In the genomic region with DNA sequence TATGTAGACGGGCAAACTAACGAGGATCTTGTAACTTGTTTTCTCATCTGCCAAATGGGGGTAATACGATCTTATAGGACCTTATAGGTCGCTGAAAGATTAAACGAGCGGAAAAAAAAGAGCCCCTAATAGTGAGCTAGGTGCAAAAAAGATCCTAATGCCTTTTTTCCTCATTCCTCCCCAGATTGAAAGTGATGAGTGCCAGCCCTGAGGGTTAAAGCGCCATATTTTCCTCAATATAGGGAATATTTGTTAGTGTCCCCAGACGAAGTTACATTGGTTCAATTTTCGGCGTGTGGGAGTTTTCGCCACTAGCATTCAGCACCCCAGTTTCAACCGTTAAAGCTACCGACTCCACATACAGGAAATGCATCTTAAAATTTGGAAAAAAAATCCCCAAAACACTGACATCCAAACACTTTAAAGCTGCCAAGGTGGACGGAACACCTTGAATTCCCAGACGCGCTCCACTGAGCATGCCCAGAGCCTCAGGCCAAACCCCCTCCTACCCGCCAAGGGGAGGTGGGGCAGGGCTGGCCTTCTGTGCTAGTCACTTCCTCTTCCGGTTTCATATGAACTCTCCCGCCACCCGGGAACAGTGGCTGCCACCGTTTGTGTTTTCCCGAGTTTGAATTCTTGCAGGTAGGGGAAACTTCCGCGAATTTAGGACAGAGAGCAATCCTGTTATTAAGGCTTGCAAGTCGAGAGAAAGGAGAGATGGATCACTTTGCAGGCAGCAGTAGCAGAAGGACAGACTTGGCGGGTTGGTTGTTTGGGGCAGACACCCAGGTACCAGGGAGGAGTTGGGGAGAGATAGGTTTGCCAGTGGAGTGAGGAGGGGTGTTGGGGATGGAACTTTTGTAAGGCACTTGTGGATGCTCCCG, we compare ENCODE assay signal across 8 cellular contexts. TPM values are rescaled to one million over a fixed set of nuclear protein-coding genes. Genes with fewer than 3 reads are reported as not detected.
DNase-seq lines count a peak whose midpoint lies in the region; ATAC-seq and TF ChIP-seq lines count a peak whose summit lies in the region.

A gene with protein sequence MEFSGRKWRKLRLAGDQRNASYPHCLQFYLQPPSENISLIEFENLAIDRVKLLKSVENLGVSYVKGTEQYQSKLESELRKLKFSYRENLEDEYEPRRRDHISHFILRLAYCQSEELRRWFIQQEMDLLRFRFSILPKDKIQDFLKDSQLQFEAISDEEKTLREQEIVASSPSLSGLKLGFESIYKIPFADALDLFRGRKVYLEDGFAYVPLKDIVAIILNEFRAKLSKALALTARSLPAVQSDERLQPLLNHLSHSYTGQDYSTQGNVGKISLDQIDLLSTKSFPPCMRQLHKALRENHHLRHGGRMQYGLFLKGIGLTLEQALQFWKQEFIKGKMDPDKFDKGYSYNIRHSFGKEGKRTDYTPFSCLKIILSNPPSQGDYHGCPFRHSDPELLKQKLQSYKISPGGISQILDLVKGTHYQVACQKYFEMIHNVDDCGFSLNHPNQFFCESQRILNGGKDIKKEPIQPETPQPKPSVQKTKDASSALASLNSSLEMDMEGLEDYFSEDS (plus strand): TSS at position 571 of the 884 bp plus-strand sequence. CDS start 816 bp downstream, outside the sequence.

- intact Hi-C loops in left ventricle myocardium inferior (cut with micrococcal nuclease) (loop anchor here (2.0 kb wide), 1 partner anchor 415 kb away; no protein-coding TSS in a partner anchor), posterior vena cava (cut with DNase I) (loop anchor here (5.0 to 10.0 kb wide), 3 partner anchors 133 to 415 kb away; a partner anchor contains a TSS)

- peaks cover 5% of the 10 kb centered on the region for H3K9me3 Mint-ChIP-seq in T-helper 1 cell treated with Interleukin-12 subunit alpha and Interleukin-12 subunit beta and Interleukin-4 antibody, amounts not matched to agents 30 μg/mL and 1 μg/mL, for 36 hours

- no peak for TF ChIP-seq EP300 in upper lobe of left lung (IDR thresholded peaks at IDR 0.05)

- peak; percentile 85 for ATAC-seq in HG02852 (IDR thresholded peaks at IDR 0.05; ENCODE audit: unreplicated experiment)
- peak; percentile 97 for ATAC-seq in upper lobe of left lung (ENCODE audit: low FRiP score in 2 of 2)

- peaks cover 6% of the 10 kb centered on the region for H3K27me3 Mint-ChIP-seq in T-helper 1 cell treated with Interleukin-12 subunit alpha and Interleukin-12 subunit beta and Interleukin-4 antibody, amounts not matched to agents 30 μg/mL and 1 μg/mL, for 36 hours (ENCODE audit: low read depth)

- H3K4me1 ChIP-seq in left ventricle myocardium inferior: peaks cover 31% of the 10 kb centered on the region
- peaks cover 9 to 17% (median 12%) of the 10 kb centered on the region in 4 donors for H3K4me1 ChIP-seq in upper lobe of left lung

- TF ChIP-seq CTCF in GM13977 (IDR thresholded peaks at IDR 0.05; ENCODE audit: extremely low read depth, insufficient read depth, missing control alignments) (no peak), left ventricle myocardium inferior (IDR thresholded peaks at IDR 0.05; ENCODE audit: borderline replicate concordance) (no peak), upper lobe of left lung (IDR thresholded peaks at IDR 0.05) (no peak)

- peaks cover 25% of the 10 kb centered on the region for H3K36me3 ChIP-seq in left ventricle myocardium inferior
- peaks cover 0 to 24% (median 6%) of the 10 kb centered on the region in 4 donors for H3K36me3 ChIP-seq in upper lobe of left lung

- H3K4me3 Mint-ChIP-seq in T-helper 1 cell treated with Interleukin-12 subunit alpha and Interleukin-12 subunit beta and Interleukin-4 antibody, amounts not matched to agents 30 μg/mL and 1 μg/mL, for 36 hours: peak within 1 kb of the TSS; percentile 99

- in situ Hi-C loops in GM13977 (cut with MboI; ENCODE audit: low pct_unique_long_range_greater_than_20kb, low sequenced_read_pairs, unreplicated experiment): loop anchor here (5.0 to 25.0 kb wide), 4 partner anchors 305 to 955 kb away; no protein-coding TSS in a partner anchor

- H3K27me3 ChIP-seq in left ventricle myocardium inferior (ENCODE audit: low read depth): no peaks in the 10 kb centered on the region
- H3K27me3 ChIP-seq in upper lobe of left lung: no peaks in the 10 kb centered on the region

- peaks cover 35% of the 10 kb centered on the region for H3K4me1 Mint-ChIP-seq in T-helper 1 cell treated with Interleukin-12 subunit alpha and Interleukin-12 subunit beta and Interleukin-4 antibody, amounts not matched to agents 30 μg/mL and 1 μg/mL, for 36 hours (ENCODE audit: low read depth)

- peak within 1 kb of the TSS; percentile 72 for H3K27ac ChIP-seq in left ventricle myocardium inferior (replicated peaks)
- peak within 1 kb of the TSS; percentile 40 to 81 (median 68) for H3K27ac ChIP-seq in upper lobe of left lung

- H3K4me3 ChIP-seq in left ventricle myocardium inferior (peak within 1 kb of the TSS; percentile 80), upper lobe of left lung (peak within 1 kb of the TSS; percentile 60 to 64 (median 62))

- peak; percentile 82 for DNase-seq in GM13977 (ENCODE audit: low spot score)
- DNase-seq in NCI-H146 (lab: John Stamatoyannopoulos, UW): peak; percentile 88
- DNase-seq in amniotic stem cell (lab: John Stamatoyannopoulos, UW): peak; percentile 56
- peak; percentile 83 for DNase-seq in left ventricle myocardium inferior
- DNase-seq in posterior vena cava (ENCODE audit: low spot score): peak; percentile 95
- peak; percentile 33 to 90 for DNase-seq in upper lobe of left lung

- H3K9me3 ChIP-seq in left ventricle myocardium inferior (replicated peaks): no peaks in the 10 kb centered on the region
- no peaks in the 10 kb centered on the region for H3K9me3 ChIP-seq in upper lobe of left lung

- TF ChIP-seq POLR2A in upper lobe of left lung (IDR thresholded peaks at IDR 0.05): peak in 1 of 4 donors; percentile 52

- H3K36me3 Mint-ChIP-seq in T-helper 1 cell treated with Interleukin-12 subunit alpha and Interleukin-12 subunit beta and Interleukin-4 antibody, amounts not matched to agents 30 μg/mL and 1 μg/mL, for 36 hours (ENCODE audit: low read depth): peaks cover 36% of the 10 kb centered on the region

- H3K27ac Mint-ChIP-seq in T-helper 1 cell treated with Interleukin-12 subunit alpha and Interleukin-12 subunit beta and Interleukin-4 antibody, amounts not matched to agents 30 μg/mL and 1 μg/mL, for 36 hours: peak within 1 kb of the TSS; percentile 96

- WGBS in upper lobe of left lung, 2 donors: 0 to 2% methylated on average over 27 of the region's 27 CpGs

RNA-seq across cellular contexts. Expression of the gene that starts here (rescaled TPM):
- total RNA-seq in left ventricle myocardium inferior: 3.2 TPM
- 10 to 100 TPM; 10.8 to 12.8 TPM for total RNA-seq in posterior vena cava
- 10 to 100 TPM in 1 of 6 donors, 1 to 10 TPM in 5; 5.2 to 13.5 (median 7.3) TPM for total RNA-seq in upper lobe of left lung

Comparison
In these comparisons a context has a peak if more than half of its experiments do, and no peak if none do; other contexts are left out.
1. Peak in every context shown above with its lines: DNase-seq, ATAC-seq, H3K4me3 ChIP-seq and H3K27ac ChIP-seq.